In genomic region chr4:182642831-182643230, GRCh38 we compare ENCODE assay signal across 14 cellular contexts.
DNase-seq lines count a peak whose midpoint lies in the region; FAIRE-seq and TF ChIP-seq lines count a peak whose summit lies in the region.
"Had no signal": no experiment of that assay in that cellular context is flagged by ENCODE, and none has a peak within 500 bp of the region (broad histone marks: within the 10 kb centered on the region; RNA-seq: fewer than 3 reads in every experiment).

No MANE protein-coding gene starts in this region.

- no peak overlapping the region for H3K4me3 ChIP-seq in right atrium auricular region
- H3K4me3 ChIP-seq: HAP-1, testis had no signal

- no peak overlapping the region for H3K27ac Mint-ChIP-seq in H9

- no CpG with 5 or more reads among the region's 2 CpGs for WGBS in H9 (ENCODE audit: extremely low coverage, insufficient read length, low lambda C conversion rate)

- H2BK12ac ChIP-seq in H9 (ENCODE audit: insufficient read length, low read depth, low read length): no peak overlapping the region

- no peak overlapping the region for H2BK15ac ChIP-seq in H9 (ENCODE audit: low read depth, low read length)

- H3K36me3 Mint-ChIP-seq in H9 (ENCODE audit: insufficient read depth in 1 of 3, low read depth in 3 of 3): peaks cover 17 to 26% (median 20%) of the 10 kb centered on the region in 3 experiments

- H3K27me3 ChIP-seq in H9 (ENCODE audit: insufficient read depth, low read length) (no peaks in the 10 kb centered on the region), right atrium auricular region (no peaks in the 10 kb centered on the region)
- H3K27me3 ChIP-seq: testis had no signal

- H3K4me1 ChIP-seq in H9 (ENCODE audit: insufficient read depth, low read length) (no peaks in the 10 kb centered on the region), right atrium auricular region (peaks cover 0 to 17% of the 10 kb centered on the region in 2 donors)
- H3K4me1 ChIP-seq: HAP-1, testis had no signal

- no peaks in the 10 kb centered on the region for H3K23me2 ChIP-seq in H9 (ENCODE audit: insufficient read length, low read depth, low read length, poor library complexity, severe bottlenecking)

- H3K4me1 Mint-ChIP-seq in H9: peaks cover 0 to under 1% of the 10 kb centered on the region in 2 experiments; a peak in 2 of 4 replicates

- H4K20me1 ChIP-seq in H9 (ENCODE audit: control insufficient read depth, insufficient read depth, insufficient read length): no peaks in the 10 kb centered on the region

- no peaks in the 10 kb centered on the region for H3K79me1 ChIP-seq in H9 (ENCODE audit: insufficient read depth, low read depth, low read length, poor library complexity, severe bottlenecking)

- H3K27ac ChIP-seq in H9 (ENCODE audit: insufficient read length, low read depth, low read length) (no peak overlapping the region), right atrium auricular region (peak overlapping the region in 1 of 2 donors; percentile 66)
- H3K27ac ChIP-seq: testis had no signal

- no peak overlapping the region for H3K4me2 ChIP-seq in H9 (ENCODE audit: insufficient read depth, insufficient read length, low read length)

- H3K23ac ChIP-seq in H9 (ENCODE audit: insufficient read length, low read depth, low read length): no peak overlapping the region

- H2BK5ac ChIP-seq in H9 (ENCODE audit: insufficient read length, low read length): no peak overlapping the region

- no peaks in the 10 kb centered on the region for H3K79me2 ChIP-seq in H9 (ENCODE audit: insufficient read depth, low read length)

- FAIRE-seq in D721Med (lab: Jason Lieb, UNC): no peak
- FAIRE-seq: G401.6, keratinocyte had no signal

- H3K27me3 Mint-ChIP-seq in H9 (ENCODE audit: low read depth): no peaks in the 10 kb centered on the region

- no peak overlapping the region for H3K56ac ChIP-seq in H9 (ENCODE audit: insufficient read length, low read depth, low read length)

- H3K36me3 ChIP-seq in right atrium auricular region: no peaks in the 10 kb centered on the region
- H3K36me3 ChIP-seq: HAP-1 had no signal

- H4K91ac ChIP-seq in H9 (ENCODE audit: insufficient read length, low read depth, low read length): no peak overlapping the region

- H2BK20ac ChIP-seq in H9 (ENCODE audit: low read depth, low read length, poor library complexity, severe bottlenecking): no peak overlapping the region

- H3K9ac ChIP-seq in H9 (ENCODE audit: extremely low read depth, insufficient read length, low read length): no peak overlapping the region

- H4K8ac ChIP-seq in H9 (replicated peaks; ENCODE audit: insufficient read length, low read depth, low read length): no peak overlapping the region

- no peaks in the 10 kb centered on the region for H3K9me3 ChIP-seq in H9 (ENCODE audit: control insufficient read depth, low read depth, low read length)
- peaks cover 7 to 16% of the 10 kb centered on the region in 2 donors for H3K9me3 ChIP-seq in right atrium auricular region
- H3K9me3 ChIP-seq: HAP-1, testis had no signal

- DNase-seq in COR-L47 (lab: John Stamatoyannopoulos, UW) (peak; percentile 76), H9 (no peak), NAMALWA (ENCODE audit: low spot score) (peak; percentile 51), foreskin melanocyte (peak; percentile 35), D721Med (ENCODE audit: insufficient read length, low spot score) (no peak), NCI-H226 (no peak), right atrium auricular region (ENCODE audit: low spot score) (no peak), NCI-H2171 treated with DMSO at 0.1 percent for 48 hours (lab: John Stamatoyannopoulos, UW) (no peak)
- DNase-seq: amygdala, NCI-H1694, testis had no signal

- peaks cover 4 to 7% of the 10 kb centered on the region in 2 experiments; a peak in 4 of 5 replicates for H3K9me3 Mint-ChIP-seq in H9

- no peak overlapping the region for H2AFZ ChIP-seq in H9 (ENCODE audit: low read length)

- H3K4me3 Mint-ChIP-seq in H9: no peak overlapping the region

- no peak overlapping the region for H3K4ac ChIP-seq in H9 (ENCODE audit: low read depth, low read length)

- no peak overlapping the region for H4K5ac ChIP-seq in H9 (ENCODE audit: insufficient read length, low read depth, low read length)

- H2AK5ac ChIP-seq in H9 (ENCODE audit: insufficient read length, low read length): no peak overlapping the region

- no peak overlapping the region for H2BK120ac ChIP-seq in H9 (ENCODE audit: low read depth, low read length, poor library complexity, severe bottlenecking)

- TF ChIP-seq CTCF in H9 (conservative IDR thresholded peaks at IDR 0.05) (peak; percentile 36; the same call in 2 of the 3 replicates), D721Med (IDR thresholded peaks at IDR 0.05; ENCODE audit: insufficient read depth, missing control alignments) (no peak), right atrium auricular region (IDR thresholded peaks at IDR 0.05) (peak in 1 of 2 donors; percentile 16)

- no peak overlapping the region for H3K14ac ChIP-seq in H9 (ENCODE audit: insufficient read depth, low read length)

- H3T11ph ChIP-seq in H9 (ENCODE audit: low read length): no peak overlapping the region

- no peak overlapping the region for H3K18ac ChIP-seq in H9 (ENCODE audit: insufficient read length, low read depth, low read length)

Comparison
In these comparisons a context has a peak if more than half of its experiments do, and no peak if none do; other contexts are left out.
1. DNase-seq: peak in COR-L47 (single experiment), NAMALWA (single experiment) and foreskin melanocyte (single experiment); none in H9 (single experiment), D721Med (single experiment), NCI-H226 (single experiment), right atrium auricular region (single experiment) and NCI-H2171 treated with DMSO at 0.1 percent for 48 hours (single experiment).